21 cellular contexts compared by ENCODE assay signal in genomic region chr2:144432014-144432413, GRCh38.
DNase-seq lines count a peak whose midpoint lies in the region; ATAC-seq, FAIRE-seq and TF ChIP-seq lines count a peak whose summit lies in the region.
"Had no signal": no experiment of that assay in that cellular context is flagged by ENCODE, and none has a peak within 500 bp of the region (broad histone marks: within the 10 kb centered on the region; RNA-seq: fewer than 3 reads in every experiment).

No MANE protein-coding gene starts in this region.

- FAIRE-seq in astrocyte (lab: Jason Lieb, UNC): no peak
- FAIRE-seq: HepG2, small intestine had no signal

- peaks cover 3% of the 10 kb centered on the region for H4K20me1 ChIP-seq in astrocyte (ENCODE audit: insufficient read depth, low read length)

- H3K4me1 Mint-ChIP-seq in astrocyte (ENCODE audit: low read depth, unreplicated experiment) (peaks cover 19% of the 10 kb centered on the region), Calu3 (ENCODE audit: low read depth, unreplicated experiment) (no peaks in the 10 kb centered on the region)
- H3K4me1 Mint-ChIP-seq in CD8-positive, alpha-beta T cell (ENCODE audit: low read depth): peaks cover 6% of the 10 kb centered on the region
- H3K4me1 Mint-ChIP-seq: T-helper 17 cell had no signal

- no peak overlapping the region for H2AFZ ChIP-seq in astrocyte (ENCODE audit: low read depth, low read length)

- peaks cover 0 to 5% of the 10 kb centered on the region in 2 experiments; a peak in 1 of 3 replicates for H3K36me3 ChIP-seq in HEK293 (ENCODE audit: control insufficient read depth in 2 of 2, insufficient read depth in 1 of 2, low read length in 2 of 2)
- peaks cover 3% of the 10 kb centered on the region for H3K36me3 ChIP-seq in astrocyte (ENCODE audit: insufficient read depth, low read length)
- no peaks in the 10 kb centered on the region for H3K36me3 ChIP-seq in CD8-positive, alpha-beta T cell (ENCODE audit: insufficient read depth, low read length)

- no peak overlapping the region for H3K9ac ChIP-seq in astrocyte (ENCODE audit: low read length)

- H3K4me3 Mint-ChIP-seq in astrocyte (ENCODE audit: unreplicated experiment): peak overlapping the region; percentile 6
- H3K4me3 Mint-ChIP-seq in Calu3 (ENCODE audit: low read depth, unreplicated experiment): no peak overlapping the region
- H3K4me3 Mint-ChIP-seq in CD8-positive, alpha-beta T cell: no peak overlapping the region
- H3K4me3 Mint-ChIP-seq: activated CD8-positive, alpha-beta T cell treated with anti-CD3 and anti-CD28 coated beads, Interleukin-2, amount 10 ng/mL, durations not matched to agents 7 days and 5 days; mesothelial cell of epicardium; T-helper 17 cell; WTC11 had no signal

- no peak overlapping the region for H3K4me2 ChIP-seq in astrocyte (ENCODE audit: low read length)

- TF ChIP-seq CTCF in HEK293 (tag by site-specific recombination; IDR thresholded peaks at IDR 0.05) (no peak), astrocyte (IDR thresholded peaks at IDR 0.05; ENCODE audit: insufficient read depth, low read depth, low read length) (no peak), Calu3 (IDR thresholded peaks at IDR 0.05; ENCODE audit: unreplicated experiment) (no peak)
- TF ChIP-seq CTCF in CD8-positive, alpha-beta T cell (IDR thresholded peaks at IDR 0.05): no peak

- BruUV-seq in Calu3 (replicated peaks; lab: Mats Ljungman, UMichigan): no TSS peak

- H3K27ac Mint-ChIP-seq in astrocyte (ENCODE audit: unreplicated experiment) (peak overlapping the region; percentile 43), Calu3 (ENCODE audit: unreplicated experiment) (no peak overlapping the region)
- no peak overlapping the region for H3K27ac Mint-ChIP-seq in CD8-positive, alpha-beta T cell
- H3K27ac Mint-ChIP-seq: activated CD8-positive, alpha-beta T cell treated with anti-CD3 and anti-CD28 coated beads, Interleukin-2, amount 10 ng/mL, durations not matched to agents 7 days and 5 days; activated naive CD4-positive, alpha-beta T cell treated with anti-CD3 and anti-CD28 coated beads, Interleukin-2, amount 50 U/mL, for 72 hours; T-helper 17 cell; WTC11 had no signal

- H3K27me3 ChIP-seq in astrocyte (ENCODE audit: insufficient read depth, low read length): no peaks in the 10 kb centered on the region
- no peaks in the 10 kb centered on the region for H3K27me3 ChIP-seq in CD8-positive, alpha-beta T cell (ENCODE audit: insufficient read depth, low read length)

- H3K79me2 ChIP-seq in astrocyte (ENCODE audit: insufficient read depth, low read length): peaks cover 30% of the 10 kb centered on the region

- H3K27me3 Mint-ChIP-seq in astrocyte (ENCODE audit: low read depth, unreplicated experiment) (no peaks in the 10 kb centered on the region), Calu3 (ENCODE audit: unreplicated experiment) (no peaks in the 10 kb centered on the region)
- H3K27me3 Mint-ChIP-seq in CD8-positive, alpha-beta T cell (ENCODE audit: low read depth): no peaks in the 10 kb centered on the region

- H3K9me3 ChIP-seq in HEK293 (ENCODE audit: control insufficient read depth, insufficient read depth, low read depth, low read length): no peaks in the 10 kb centered on the region
- H3K9me3 ChIP-seq in astrocyte (ENCODE audit: insufficient read depth, low read depth, low read length): no peaks in the 10 kb centered on the region
- no peaks in the 10 kb centered on the region for H3K9me3 ChIP-seq in CD8-positive, alpha-beta T cell (ENCODE audit: low read length)

- H3K9me3 Mint-ChIP-seq in astrocyte (ENCODE audit: unreplicated experiment): peaks cover 2% of the 10 kb centered on the region
- no peaks in the 10 kb centered on the region for H3K9me3 Mint-ChIP-seq in Calu3 (ENCODE audit: low read depth, unreplicated experiment)
- H3K9me3 Mint-ChIP-seq in CD8-positive, alpha-beta T cell: no peaks in the 10 kb centered on the region
- H3K9me3 Mint-ChIP-seq: activated naive CD4-positive, alpha-beta T cell treated with anti-CD3 and anti-CD28 coated beads, Interleukin-2, amount 50 U/mL, for 72 hours; brain; mesothelial cell of epicardium; WTC11 had no signal

- H3K36me3 Mint-ChIP-seq in astrocyte (ENCODE audit: low read depth, unreplicated experiment): peaks cover 13% of the 10 kb centered on the region
- no peaks in the 10 kb centered on the region for H3K36me3 Mint-ChIP-seq in Calu3 (ENCODE audit: insufficient read depth, unreplicated experiment)
- H3K36me3 Mint-ChIP-seq in CD8-positive, alpha-beta T cell: no peaks in the 10 kb centered on the region
- H3K36me3 Mint-ChIP-seq: activated naive CD4-positive, alpha-beta T cell treated with anti-CD3 and anti-CD28 coated beads, Interleukin-2, amount 50 U/mL, for 72 hours; WTC11 had no signal

- intact Hi-C loops in Calu3 (cut with micrococcal nuclease; ENCODE audit: unreplicated experiment): no loop called here
- intact Hi-C loops in CD8-positive, alpha-beta T cell (cut with DNase I, micrococcal nuclease): no loop called here

- POLR2A ChIA-PET in HEK293 (lab: Yijun Ruan, JAX): interaction anchor here (0.6 kb wide), 3 partner anchors 33 to 236 kb away, joined by 3 to 6 read pairs (median 5); no protein-coding TSS in a partner anchor
- POLR2A ChIA-PET in CD8-positive, alpha-beta T cell (lab: Charles Lee): no interaction called here

- H3K27ac ChIP-seq in HEK293 (ENCODE audit: extremely low read depth, low read depth, low read length): no peak overlapping the region
- no peak overlapping the region for H3K27ac ChIP-seq in astrocyte (ENCODE audit: low read depth, low read length)
- no peak overlapping the region for H3K27ac ChIP-seq in CD8-positive, alpha-beta T cell (ENCODE audit: low read depth, low read length)

- CTCF ChIA-PET in HEK293 (lab: Yijun Ruan, JAX) (interaction anchor here (0.7 kb wide), 1 partner anchor 166 kb away, joined by 3 read pairs; no protein-coding TSS in a partner anchor), Calu3 (lab: Charles Lee) (interaction anchor here (0.7 kb wide), 1 partner anchor 1959 kb away, joined by 4 read pairs; no protein-coding TSS in a partner anchor)
- CTCF ChIA-PET in CD8-positive, alpha-beta T cell (lab: Charles Lee): no interaction called here

- H3K4me1 ChIP-seq in HEK293 (ENCODE audit: control insufficient read depth, insufficient read depth, low read length) (peaks cover 23% of the 10 kb centered on the region), astrocyte (ENCODE audit: insufficient read depth, low read length) (peaks cover 12% of the 10 kb centered on the region)
- H3K4me1 ChIP-seq in CD8-positive, alpha-beta T cell (ENCODE audit: insufficient read depth, low read length): no peaks in the 10 kb centered on the region

- DNase-seq in astrocyte (ENCODE audit: low read depth) (no peak), medulla oblongata (ENCODE audit: extremely low spot score) (peak; percentile 17), superior temporal gyrus (ENCODE audit: extremely low spot score) (peak; percentile 80), NAMALWA (ENCODE audit: low spot score) (no peak), Calu3 (no peak), LoVo (ENCODE audit: low spot score) (no peak)
- DNase-seq in CD8-positive, alpha-beta T cell: no peak
- DNase-seq: activated CD8-positive, alpha-beta T cell treated with anti-CD3 and anti-CD28 coated beads, Interleukin-2, amount 10 ng/mL, durations not matched to agents 7 days and 5 days; activated T-cell treated with anti-CD3 and anti-CD28 coated beads, Interleukin-2, amount 50 U/mL, for 48 hours; NCI-H187 treated with DMSO at 0.1 percent for 48 hours; NCI-H510A; SIG-M5; small intestine; T-helper 17 cell had no signal

- no peak overlapping the region for H3K4me3 ChIP-seq in HEK293 (ENCODE audit: low read depth, low read length)
- H3K4me3 ChIP-seq in astrocyte (ENCODE audit: insufficient read depth, low read depth, low read length): no peak overlapping the region
- no peak overlapping the region for H3K4me3 ChIP-seq in CD8-positive, alpha-beta T cell (ENCODE audit: low read depth, low read length)

- no peak for ATAC-seq in CD8-positive, alpha-beta T cell
- ATAC-seq: activated CD8-positive, alpha-beta T cell treated with anti-CD3 and anti-CD28 coated beads, Interleukin-2, amount 10 ng/mL, durations not matched to agents 7 days and 5 days; activated naive CD4-positive, alpha-beta T cell treated with anti-CD3 and anti-CD28 coated beads, Interleukin-2, amount 50 U/mL, for 72 hours; esophagus mucosa; HepG2 had no signal

TF ChIP-seq in HEK293, 187 proteins besides CTCF, POLR2A, EP300 and RAD21 (continues in another document):
- TF ChIP-seq ZFP3 (tag by site-specific recombination; IDR thresholded peaks at IDR 0.05; ENCODE audit: low read depth) (no peak), ZSCAN30 (tag by site-specific recombination; IDR thresholded peaks at IDR 0.05) (no peak), ZNF391 (tag by site-specific recombination; IDR thresholded peaks at IDR 0.05; ENCODE audit: borderline replicate concordance, low read depth) (no peak), ZNF157 (tag by site-specific recombination; IDR thresholded peaks at IDR 0.05) (no peak), ZNF155 (tag by site-specific recombination; IDR thresholded peaks at IDR 0.05) (no peak), ZNF658 (tag by site-specific recombination; IDR thresholded peaks at IDR 0.05) (no peak), OSR2 (tag by site-specific recombination; IDR thresholded peaks at IDR 0.05) (no peak)
- TF ChIP-seq, protein P1, sequence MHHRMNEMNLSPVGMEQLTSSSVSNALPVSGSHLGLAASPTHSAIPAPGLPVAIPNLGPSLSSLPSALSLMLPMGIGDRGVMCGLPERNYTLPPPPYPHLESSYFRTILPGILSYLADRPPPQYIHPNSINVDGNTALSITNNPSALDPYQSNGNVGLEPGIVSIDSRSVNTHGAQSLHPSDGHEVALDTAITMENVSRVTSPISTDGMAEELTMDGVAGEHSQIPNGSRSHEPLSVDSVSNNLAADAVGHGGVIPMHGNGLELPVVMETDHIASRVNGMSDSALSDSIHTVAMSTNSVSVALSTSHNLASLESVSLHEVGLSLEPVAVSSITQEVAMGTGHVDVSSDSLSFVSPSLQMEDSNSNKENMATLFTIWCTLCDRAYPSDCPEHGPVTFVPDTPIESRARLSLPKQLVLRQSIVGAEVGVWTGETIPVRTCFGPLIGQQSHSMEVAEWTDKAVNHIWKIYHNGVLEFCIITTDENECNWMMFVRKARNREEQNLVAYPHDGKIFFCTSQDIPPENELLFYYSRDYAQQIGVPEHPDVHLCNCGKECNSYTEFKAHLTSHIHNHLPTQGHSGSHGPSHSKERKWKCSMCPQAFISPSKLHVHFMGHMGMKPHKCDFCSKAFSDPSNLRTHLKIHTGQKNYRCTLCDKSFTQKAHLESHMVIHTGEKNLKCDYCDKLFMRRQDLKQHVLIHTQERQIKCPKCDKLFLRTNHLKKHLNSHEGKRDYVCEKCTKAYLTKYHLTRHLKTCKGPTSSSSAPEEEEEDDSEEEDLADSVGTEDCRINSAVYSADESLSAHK (tag by site-specific recombination; IDR thresholded peaks at IDR 0.05): no peak

Comparison
In these comparisons a context has a peak if more than half of its experiments do, and no peak if none do; other contexts are left out.
1. DNase-seq: peak in medulla oblongata (single experiment) and superior temporal gyrus (single experiment); none in astrocyte (single experiment), NAMALWA (single experiment), Calu3 (single experiment), CD8-positive, alpha-beta T cell (0 of 7) and LoVo (single experiment).